ENCODE assay signal across 20 cellular contexts in the genomic region with DNA sequence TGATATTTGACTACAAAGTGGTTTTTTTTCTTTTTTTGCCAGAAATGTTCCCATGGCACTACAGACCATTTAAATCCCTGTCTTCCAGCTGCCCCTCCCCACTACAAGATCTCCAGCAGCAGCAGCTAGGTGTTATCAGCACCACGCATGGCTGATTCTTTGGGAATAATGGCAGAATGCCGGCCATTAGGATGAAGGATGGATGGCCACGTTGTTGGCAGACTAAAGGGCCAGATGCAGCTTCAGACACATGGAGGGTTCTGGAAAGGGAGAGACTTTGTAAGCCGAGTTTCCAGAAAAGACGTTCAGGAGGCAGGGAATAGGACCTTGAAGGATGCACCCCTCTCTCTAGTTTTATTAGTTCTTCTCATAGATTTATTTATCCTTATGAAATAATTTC. TPM values are rescaled to one million over a fixed set of nuclear protein-coding genes. Genes with fewer than 3 reads are reported as not detected.
"Had no signal": no experiment of that assay in that cellular context is flagged by ENCODE, and none has a peak within 500 bp of the region (broad histone marks: within the 10 kb centered on the region; RNA-seq: fewer than 3 reads in every experiment).

No MANE protein-coding gene starts in this region.

- H3K36me3 Mint-ChIP-seq: activated naive CD8-positive, alpha-beta T cell; mesothelial cell of epicardium; naive thymus-derived CD4-positive, alpha-beta T cell; T-cell had no signal

- H3K9me3 Mint-ChIP-seq: endodermal cell, mesothelial cell of epicardium, neural crest cell, T-cell had no signal

- DNase-seq: activated CD4-positive, alpha-beta T cell treated with anti-CD3 and anti-CD28 coated beads for 4 hours; activated CD4-positive, alpha-beta T cell treated with anti-CD3 and anti-CD28 coated beads, Interleukin-2, amount 50 U/mL, for 4 hours; activated effector memory CD4-positive, alpha-beta T cell treated with Interleukin-2 at 50 U/mL for 16 hours; activated naive CD4-positive, alpha-beta T cell treated with Interleukin-2 at 50 U/mL for 16 hours; aorta; body of pancreas; cortex of kidney; endodermal cell; foreskin fibroblast; heart right ventricle; naive thymus-derived CD4-positive, alpha-beta T cell; right lobe of liver; stimulated activated CD4-positive, alpha-beta T cell treated with anti-CD3 and anti-CD28 coated beads, Interleukin-2, amount 100 ng/mL, for 48 hours; stimulated activated naive CD4-positive, alpha-beta T cell treated with Interleukin-2 at 50 U/mL for 16 hours; T-cell; trophoblast cell had no signal

- ATAC-seq: body of pancreas; esophagus mucosa; heart right ventricle; naive thymus-derived CD4-positive, alpha-beta T cell; right lobe of liver; T-cell had no signal

- H3K27ac Mint-ChIP-seq: activated naive CD8-positive, alpha-beta T cell; endodermal cell; mesothelial cell of epicardium; naive thymus-derived CD4-positive, alpha-beta T cell; T-cell had no signal

- H3K27me3 Mint-ChIP-seq: activated naive CD8-positive, alpha-beta T cell had no signal

- H3K4me3 Mint-ChIP-seq: activated naive CD8-positive, alpha-beta T cell; endodermal cell; mesothelial cell of epicardium; naive thymus-derived CD4-positive, alpha-beta T cell; neural crest cell; T-cell had no signal

- H3K4me1 Mint-ChIP-seq: endodermal cell; mesothelial cell of epicardium; naive thymus-derived CD4-positive, alpha-beta T cell; T-cell had no signal

RNA-seq across cellular contexts. Expression of gene RASD1, which starts 29.7 kb away (rescaled TPM):
- polyA plus RNA-seq: naive thymus-derived CD4-positive, alpha-beta T cell had no signal
